8 cellular contexts compared by ENCODE assay signal in the genomic region with DNA sequence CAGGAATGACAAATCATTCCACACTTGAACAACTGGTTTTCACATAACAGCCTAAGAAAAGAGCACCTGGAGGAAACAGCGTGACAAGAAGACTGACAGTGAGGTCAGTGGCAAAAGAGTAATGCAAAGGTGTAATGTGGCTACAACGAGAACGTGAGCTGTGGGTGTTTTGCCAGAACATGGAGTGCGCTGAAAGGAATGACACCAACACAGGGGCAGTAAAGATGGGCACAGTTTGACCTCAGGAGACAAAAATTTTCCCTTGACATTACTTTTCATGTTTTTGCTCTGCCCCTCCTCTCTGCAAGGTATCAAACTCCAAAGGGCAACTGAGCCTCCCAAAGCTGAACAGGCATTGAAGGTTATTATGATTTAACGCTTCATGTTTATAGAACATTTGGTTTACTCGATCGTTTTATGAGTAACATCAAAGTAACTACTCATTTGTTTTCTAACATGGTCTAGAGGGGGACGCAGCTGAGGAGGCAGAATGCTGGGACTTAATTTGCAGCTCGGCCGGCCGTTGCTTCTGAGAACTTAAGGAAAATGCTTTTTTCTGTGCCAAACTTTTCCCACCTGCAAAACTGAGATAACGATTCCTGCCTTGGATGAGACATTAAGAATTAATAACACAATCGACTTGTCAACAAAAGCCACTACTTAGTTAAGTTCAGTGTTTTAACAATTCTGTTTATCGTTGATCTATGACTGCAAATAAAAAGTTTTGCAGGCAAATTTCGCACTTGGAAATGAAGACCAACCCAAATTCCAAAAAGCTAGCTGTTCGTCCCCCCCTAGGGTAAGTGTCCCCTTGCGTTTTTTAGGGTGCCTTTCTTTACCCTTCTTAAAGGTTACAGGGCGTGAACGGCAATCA. TPM values are rescaled to one million over a fixed set of nuclear protein-coding genes. Genes with fewer than 3 reads are reported as not detected.
DNase-seq lines count a peak whose midpoint lies in the region; ATAC-seq, FAIRE-seq and TF ChIP-seq lines count a peak whose summit lies in the region.

No MANE protein-coding gene starts in this region.

- DNase-seq in AG10803 (ENCODE audit: low read depth) = no peak
- DNase-seq in LNCaP clone FGC (ENCODE audit: low read depth) = no peak
- peak; percentile 36 for DNase-seq in dermis blood vessel endothelial cell
- DNase-seq in myocyte (ENCODE audit: low read depth) = peak; percentile 20
- no peak for DNase-seq in NCI-H748 treated with DMSO at 0.1 percent for 48 hours (lab: John Stamatoyannopoulos, UW)
- DNase-seq in D721Med (ENCODE audit: insufficient read length, low spot score) = no peak
- no peak for DNase-seq in HuH-7.5 (ENCODE audit: low spot score)

- ATAC-seq in HG02885 (IDR thresholded peaks at IDR 0.05; ENCODE audit: poor library complexity, unreplicated experiment) = no peak

- no peak for FAIRE-seq in D721Med (lab: Jason Lieb, UNC)

- H3K4me3 ChIP-seq in AG10803 (ENCODE audit: low read length) (peak overlapping the region; percentile 71), LNCaP clone FGC (ENCODE audit: low read depth, low read length) (peak overlapping the region; percentile 59)

- TF ChIP-seq CTCF in AG10803 (conservative IDR thresholded peaks at IDR 0.05; ENCODE audit: low read length) = no peak
- no peak for TF ChIP-seq CTCF in LNCaP clone FGC (IDR thresholded peaks at IDR 0.05; ENCODE audit: control insufficient read depth, extremely low read depth, insufficient read depth)
- TF ChIP-seq CTCF in D721Med (IDR thresholded peaks at IDR 0.05; ENCODE audit: insufficient read depth, missing control alignments) = no peak

RNA-seq across cellular contexts. Expression of gene HAUS4, which starts 1.0 kb away (rescaled TPM):
- total RNA-seq in dermis blood vessel endothelial cell = 39.8 and 46.3 TPM in 2 replicates
- total RNA-seq in myocyte = 17.4 and 21.2 TPM in 2 replicates
- 17.0 TPM for polyA plus RNA-seq in myocyte (2012)

RNA-seq across cellular contexts. Expression of gene AJUBA, which starts 26.4 kb away (rescaled TPM):
- 49.3 and 80.8 TPM in 2 replicates for total RNA-seq in dermis blood vessel endothelial cell
- 150 and 178 TPM in 2 replicates for total RNA-seq in myocyte
- polyA plus RNA-seq in myocyte (2012) = 109 TPM

RNA-seq across cellular contexts. Expression of gene PRMT5, which starts 26.8 kb away (rescaled TPM):
- total RNA-seq in dermis blood vessel endothelial cell (40.0 and 48.1 TPM in 2 replicates), myocyte (64.1 and 75.9 TPM in 2 replicates)
- 271 TPM for polyA plus RNA-seq in myocyte (2012)

RNA-seq across cellular contexts. Expression of gene RBM23, which starts 37.0 kb away (rescaled TPM):
- 56.3 and 116 TPM in 2 replicates for total RNA-seq in dermis blood vessel endothelial cell
- total RNA-seq in myocyte = 74.9 and 440 TPM in 2 replicates
- 56.0 TPM for polyA plus RNA-seq in myocyte (2012)

RNA-seq across cellular contexts. Expression of gene C14orf93, which starts 54.0 kb away (rescaled TPM):
- total RNA-seq in dermis blood vessel endothelial cell (6.8 and 10.6 TPM in 2 replicates), myocyte (5.5 and 7.2 TPM in 2 replicates)
- polyA plus RNA-seq in myocyte (2012) = 7.4 TPM

Comparison
In these comparisons a context has a peak if more than half of its experiments do, and no peak if none do; other contexts are left out.
1. DNase-seq: peak in dermis blood vessel endothelial cell (single experiment) and myocyte (single experiment); none in AG10803 (single experiment), LNCaP clone FGC (single experiment), NCI-H748 treated with DMSO at 0.1 percent for 48 hours (single experiment), D721Med (single experiment) and HuH-7.5 (single experiment).